In the genomic region with DNA sequence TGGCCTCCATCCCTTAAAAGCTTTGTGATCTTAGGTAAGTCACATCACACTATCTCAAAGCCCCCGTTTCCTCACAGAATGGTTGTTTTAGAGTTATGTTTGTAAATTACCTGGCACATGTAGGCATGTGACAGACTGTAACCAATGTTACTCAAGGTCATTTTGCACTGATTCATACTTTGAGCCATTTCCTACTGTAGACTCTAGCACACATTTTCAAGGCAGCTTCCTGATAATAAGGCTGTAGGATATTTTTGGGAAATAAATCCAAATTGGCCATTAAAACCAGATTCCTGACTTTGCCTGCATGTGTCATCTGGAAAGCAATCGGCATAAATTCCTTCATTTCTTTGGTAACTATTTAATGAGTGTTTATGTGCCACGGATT, we compare ENCODE assay signal across 9 cellular contexts. TPM values are rescaled to one million over a fixed set of nuclear protein-coding genes. Genes with fewer than 3 reads are reported as not detected.
A peak's percentile ranks its signal among the peaks of the same experiment; 100 is the strongest.
DNase-seq lines count a peak whose midpoint lies in the region; ATAC-seq and TF ChIP-seq lines count a peak whose summit lies in the region.
"Had no signal": no experiment of that assay in that cellular context is flagged by ENCODE, and none has a peak within 500 bp of the region (broad histone marks: within the 10 kb centered on the region; RNA-seq: fewer than 3 reads in every experiment).

No MANE protein-coding gene starts in this region.

- H3K9me2 ChIP-seq in DOHH2 (replicated peaks; ENCODE audit: control insufficient read depth, low read length): no peaks in the 10 kb centered on the region
- H3K9me2 ChIP-seq in PC-3 (replicated peaks; ENCODE audit: low read length): no peaks in the 10 kb centered on the region

- H3K4me1 ChIP-seq in DOHH2 (ENCODE audit: control insufficient read depth, low read length): peaks cover 64% of the 10 kb centered on the region
- H3K4me1 ChIP-seq in PC-3 (ENCODE audit: insufficient read depth, low read length): peaks cover 32% of the 10 kb centered on the region

- H4K20me1 ChIP-seq in DOHH2 (ENCODE audit: control insufficient read depth, insufficient read depth, low read depth, low read length): peaks cover 25% of the 10 kb centered on the region; the same call in 1 of the 2 replicates
- peaks cover 18% of the 10 kb centered on the region for H4K20me1 ChIP-seq in PC-3 (ENCODE audit: low read length)

- DNase-seq in PC-3 (peak; percentile 41), epithelial cell of esophagus (ENCODE audit: low read depth) (peak; percentile 52), renal cortical epithelial cell (ENCODE audit: low read depth) (peak; percentile 41), iPS-NIHi11 (ENCODE audit: low spot score) (no peak), AG08396 (ENCODE audit: low spot score) (no peak), GM20000 (ENCODE audit: low spot score) (no peak), UCSD-AML1 (lab: John Stamatoyannopoulos, UW; ENCODE audit: unreplicated experiment) (no peak)

- H3K9ac ChIP-seq in PC-3 (ENCODE audit: low read length): peak overlapping the region; percentile 95

- no peaks in the 10 kb centered on the region for H3K9me3 ChIP-seq in DOHH2 (ENCODE audit: control insufficient read depth, insufficient read depth, low read length)
- H3K9me3 ChIP-seq in PC-3 (ENCODE audit: low read length): no peaks in the 10 kb centered on the region
- H3K9me3 ChIP-seq: tibial nerve had no signal

- ATAC-seq in PC-3: 0 out of 2 replicates have a peak, but pooled peaks have one; percentile 1

- no peak for TF ChIP-seq CTCF in DOHH2 (IDR thresholded peaks at IDR 0.05; ENCODE audit: low read depth, low read length, poor library complexity, severe bottlenecking)
- TF ChIP-seq CTCF in PC-3 (conservative IDR thresholded peaks at IDR 0.05; ENCODE audit: low read depth, low read length): no peak
- TF ChIP-seq CTCF in epithelial cell of esophagus (IDR thresholded peaks at IDR 0.05; ENCODE audit: insufficient read depth, low read depth, low read length, missing control alignments): no peak
- TF ChIP-seq CTCF in GM20000 (IDR thresholded peaks at IDR 0.05; ENCODE audit: extremely low read depth, missing control alignments): no peak

- peaks cover 53% of the 10 kb centered on the region for H3K36me3 ChIP-seq in DOHH2 (ENCODE audit: control insufficient read depth, low read length)
- H3K36me3 ChIP-seq in PC-3 (ENCODE audit: low read depth, low read length): peaks cover 7% of the 10 kb centered on the region

- peak overlapping the region; percentile 85 for H3K4me2 ChIP-seq in DOHH2 (ENCODE audit: low read length)
- peak overlapping the region; percentile 85 for H3K4me2 ChIP-seq in PC-3 (ENCODE audit: low read length)

- POLR2A ChIA-PET in PC-3 (lab: Charles Lee; ENCODE audit: unreplicated experiment): interaction anchor here (0.6 to 1.0 kb wide), 4 partner anchors 12 to 172 kb away, joined by 3 to 5 read pairs (median 4); no protein-coding TSS in a partner anchor

- H2AFZ ChIP-seq in PC-3 (ENCODE audit: low read length): peak overlapping the region; percentile 34

- intact Hi-C loops in PC-3 (cut with micrococcal nuclease): no loop called here

- peaks cover 12% of the 10 kb centered on the region for H3F3A ChIP-seq in DOHH2 (ENCODE audit: control insufficient read depth, insufficient read depth)
- no peaks in the 10 kb centered on the region for H3F3A ChIP-seq in PC-3 (ENCODE audit: low read length, unreplicated experiment)

- H3K27me3 ChIP-seq in DOHH2 (ENCODE audit: control insufficient read depth, low read length): no peaks in the 10 kb centered on the region
- H3K27me3 ChIP-seq in PC-3 (ENCODE audit: low read length): no peaks in the 10 kb centered on the region
- H3K27me3 ChIP-seq: tibial nerve had no signal

- peaks cover 53% of the 10 kb centered on the region for H3K79me2 ChIP-seq in DOHH2 (ENCODE audit: control insufficient read depth, low read length)
- H3K79me2 ChIP-seq in PC-3 (ENCODE audit: low read length): peaks cover 49% of the 10 kb centered on the region

- H3K27ac ChIP-seq in DOHH2 (ENCODE audit: low read depth, low read length): no peak overlapping the region
- H3K27ac ChIP-seq in PC-3 (ENCODE audit: low read length): peak overlapping the region; percentile 83

- CTCF ChIA-PET in PC-3 (lab: Charles Lee): interaction anchor here (0.6 to 2.1 kb wide), 2 partner anchors 31 to 117 kb away, joined by 3 to 8 read pairs; no protein-coding TSS in a partner anchor

- H3K4me3 ChIP-seq in DOHH2 (ENCODE audit: low read length) (peak overlapping the region; percentile 96), PC-3 (ENCODE audit: low read length) (peak overlapping the region; percentile 91), epithelial cell of esophagus (ENCODE audit: low read length) (peak overlapping the region; percentile 83)

- BruUV-seq in PC-3 (replicated peaks; lab: Mats Ljungman, UMichigan): no TSS peak

RNA-seq across cellular contexts. Expression of gene RAB35, which starts 2.2 kb away (rescaled TPM):
- total RNA-seq in PC-3 (2014; rRNA removed): 52.8 and 64.1 TPM in 2 replicates
- total RNA-seq in renal cortical epithelial cell: 19.9 and 28.3 TPM in 2 replicates

Comparison
In these comparisons a context has a peak if more than half of its experiments do, and no peak if none do; other contexts are left out.
1. DNase-seq: peak in PC-3 (single experiment), epithelial cell of esophagus (single experiment) and renal cortical epithelial cell (single experiment); none in iPS-NIHi11 (single experiment), AG08396 (single experiment), GM20000 (single experiment) and UCSD-AML1 (single experiment).
2. Peak in every context shown above with its lines, with median percentiles within 50 percentile points of each other: H3K4me3 ChIP-seq.